In the genomic region with DNA sequence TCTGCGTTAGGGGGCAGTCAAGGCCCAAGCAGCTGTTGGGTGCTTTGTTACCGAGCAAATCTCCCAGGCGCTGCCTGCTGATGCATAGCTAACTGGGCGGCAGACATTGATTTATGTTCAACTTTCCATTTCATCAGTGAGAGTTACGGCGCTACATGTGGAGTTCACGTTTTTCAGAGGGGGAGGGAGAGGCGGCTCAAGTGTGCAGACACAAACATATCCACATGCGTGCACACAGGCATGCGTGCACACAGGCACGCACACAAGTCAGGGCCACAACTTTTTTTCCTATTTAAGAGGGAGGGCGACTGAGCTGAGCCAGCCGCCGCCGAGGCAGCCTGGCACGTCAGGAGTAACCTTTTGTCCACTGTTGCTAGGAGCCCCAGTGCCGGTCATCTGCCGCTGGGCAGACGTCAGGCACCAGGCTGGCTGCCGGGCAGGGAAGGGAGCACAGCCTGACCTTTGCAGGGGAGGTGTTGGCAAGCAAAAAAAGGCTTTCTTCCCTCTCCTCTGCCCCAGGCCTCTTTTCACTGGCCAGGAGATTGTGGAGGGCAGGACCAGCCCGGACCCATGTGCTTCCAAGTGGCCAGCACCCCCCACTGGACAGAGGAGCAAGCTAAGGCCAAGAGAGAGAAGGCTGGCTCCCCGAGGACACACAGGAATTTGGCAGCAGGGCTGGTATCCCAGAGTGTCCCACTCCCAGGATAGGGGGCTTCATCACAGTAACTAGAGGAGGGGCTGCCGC, we compare ENCODE assay signal across 1 cellular context.
TF ChIP-seq lines count a peak whose summit lies in the region.

No MANE protein-coding gene starts in this region.

TF ChIP-seq in GM12878, 131 proteins besides CTCF, POLR2A, EP300 and RAD21 (continued from another document and continues in another):
- TF ChIP-seq MTA3 (IDR thresholded peaks at IDR 0.05; ENCODE audit: borderline replicate concordance, low read length) = no peak
- TF ChIP-seq CBFB (IDR thresholded peaks at IDR 0.05; ENCODE audit: low read depth) = no peak
- TF ChIP-seq CHD2 (IDR thresholded peaks at IDR 0.05; ENCODE audit: borderline replicate concordance, low read depth, low read length) = no peak
- TF ChIP-seq STAT3 (IDR thresholded peaks at IDR 0.05; ENCODE audit: low read depth, low read length) = no peak
- no peak for TF ChIP-seq GABPA (IDR thresholded peaks at IDR 0.05; ENCODE audit: low read depth)
- TF ChIP-seq, protein P1, sequence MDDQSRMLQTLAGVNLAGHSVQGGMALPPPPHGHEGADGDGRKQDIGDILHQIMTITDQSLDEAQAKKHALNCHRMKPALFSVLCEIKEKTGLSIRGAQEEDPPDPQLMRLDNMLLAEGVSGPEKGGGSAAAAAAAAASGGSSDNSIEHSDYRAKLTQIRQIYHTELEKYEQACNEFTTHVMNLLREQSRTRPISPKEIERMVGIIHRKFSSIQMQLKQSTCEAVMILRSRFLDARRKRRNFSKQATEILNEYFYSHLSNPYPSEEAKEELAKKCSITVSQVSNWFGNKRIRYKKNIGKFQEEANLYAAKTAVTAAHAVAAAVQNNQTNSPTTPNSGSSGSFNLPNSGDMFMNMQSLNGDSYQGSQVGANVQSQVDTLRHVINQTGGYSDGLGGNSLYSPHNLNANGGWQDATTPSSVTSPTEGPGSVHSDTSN (IDR thresholded peaks at IDR 0.05; ENCODE audit: insufficient replicate concordance, low read depth, low read length) = peak; percentile 89
- TF ChIP-seq, protein P2, sequence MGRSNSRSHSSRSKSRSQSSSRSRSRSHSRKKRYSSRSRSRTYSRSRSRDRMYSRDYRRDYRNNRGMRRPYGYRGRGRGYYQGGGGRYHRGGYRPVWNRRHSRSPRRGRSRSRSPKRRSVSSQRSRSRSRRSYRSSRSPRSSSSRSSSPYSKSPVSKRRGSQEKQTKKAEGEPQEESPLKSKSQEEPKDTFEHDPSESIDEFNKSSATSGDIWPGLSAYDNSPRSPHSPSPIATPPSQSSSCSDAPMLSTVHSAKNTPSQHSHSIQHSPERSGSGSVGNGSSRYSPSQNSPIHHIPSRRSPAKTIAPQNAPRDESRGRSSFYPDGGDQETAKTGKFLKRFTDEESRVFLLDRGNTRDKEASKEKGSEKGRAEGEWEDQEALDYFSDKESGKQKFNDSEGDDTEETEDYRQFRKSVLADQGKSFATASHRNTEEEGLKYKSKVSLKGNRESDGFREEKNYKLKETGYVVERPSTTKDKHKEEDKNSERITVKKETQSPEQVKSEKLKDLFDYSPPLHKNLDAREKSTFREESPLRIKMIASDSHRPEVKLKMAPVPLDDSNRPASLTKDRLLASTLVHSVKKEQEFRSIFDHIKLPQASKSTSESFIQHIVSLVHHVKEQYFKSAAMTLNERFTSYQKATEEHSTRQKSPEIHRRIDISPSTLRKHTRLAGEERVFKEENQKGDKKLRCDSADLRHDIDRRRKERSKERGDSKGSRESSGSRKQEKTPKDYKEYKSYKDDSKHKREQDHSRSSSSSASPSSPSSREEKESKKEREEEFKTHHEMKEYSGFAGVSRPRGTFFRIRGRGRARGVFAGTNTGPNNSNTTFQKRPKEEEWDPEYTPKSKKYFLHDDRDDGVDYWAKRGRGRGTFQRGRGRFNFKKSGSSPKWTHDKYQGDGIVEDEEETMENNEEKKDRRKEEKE (IDR thresholded peaks at IDR 0.05) = no peak
- TF ChIP-seq BRCA1 (IDR thresholded peaks at IDR 0.05; ENCODE audit: low read depth, low read length) = no peak
- no peak for TF ChIP-seq GATAD2B (conservative IDR thresholded peaks at IDR 0.05; ENCODE audit: low read depth)
- no peak for TF ChIP-seq KDM1A (IDR thresholded peaks at IDR 0.05; ENCODE audit: borderline replicate concordance)
- no peak for TF ChIP-seq SPI1 (IDR thresholded peaks at IDR 0.05; ENCODE audit: borderline replicate concordance, insufficient read depth, low read depth, low read length)
- TF ChIP-seq CREB1 (IDR thresholded peaks at IDR 0.05; ENCODE audit: low read depth) = no peak
- TF ChIP-seq, protein P3, sequence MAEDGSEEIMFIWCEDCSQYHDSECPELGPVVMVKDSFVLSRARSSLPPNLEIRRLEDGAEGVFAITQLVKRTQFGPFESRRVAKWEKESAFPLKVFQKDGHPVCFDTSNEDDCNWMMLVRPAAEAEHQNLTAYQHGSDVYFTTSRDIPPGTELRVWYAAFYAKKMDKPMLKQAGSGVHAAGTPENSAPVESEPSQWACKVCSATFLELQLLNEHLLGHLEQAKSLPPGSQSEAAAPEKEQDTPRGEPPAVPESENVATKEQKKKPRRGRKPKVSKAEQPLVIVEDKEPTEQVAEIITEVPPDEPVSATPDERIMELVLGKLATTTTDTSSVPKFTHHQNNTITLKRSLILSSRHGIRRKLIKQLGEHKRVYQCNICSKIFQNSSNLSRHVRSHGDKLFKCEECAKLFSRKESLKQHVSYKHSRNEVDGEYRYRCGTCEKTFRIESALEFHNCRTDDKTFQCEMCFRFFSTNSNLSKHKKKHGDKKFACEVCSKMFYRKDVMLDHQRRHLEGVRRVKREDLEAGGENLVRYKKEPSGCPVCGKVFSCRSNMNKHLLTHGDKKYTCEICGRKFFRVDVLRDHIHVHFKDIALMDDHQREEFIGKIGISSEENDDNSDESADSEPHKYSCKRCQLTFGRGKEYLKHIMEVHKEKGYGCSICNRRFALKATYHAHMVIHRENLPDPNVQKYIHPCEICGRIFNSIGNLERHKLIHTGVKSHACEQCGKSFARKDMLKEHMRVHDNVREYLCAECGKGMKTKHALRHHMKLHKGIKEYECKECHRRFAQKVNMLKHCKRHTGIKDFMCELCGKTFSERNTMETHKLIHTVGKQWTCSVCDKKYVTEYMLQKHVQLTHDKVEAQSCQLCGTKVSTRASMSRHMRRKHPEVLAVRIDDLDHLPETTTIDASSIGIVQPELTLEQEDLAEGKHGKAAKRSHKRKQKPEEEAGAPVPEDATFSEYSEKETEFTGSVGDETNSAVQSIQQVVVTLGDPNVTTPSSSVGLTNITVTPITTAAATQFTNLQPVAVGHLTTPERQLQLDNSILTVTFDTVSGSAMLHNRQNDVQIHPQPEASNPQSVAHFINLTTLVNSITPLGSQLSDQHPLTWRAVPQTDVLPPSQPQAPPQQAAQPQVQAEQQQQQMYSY (CRISPR knock-in tag; IDR thresholded peaks at IDR 0.05) = no peak
- no peak for TF ChIP-seq MEF2B (IDR thresholded peaks at IDR 0.05; ENCODE audit: partially characterized antibody, poor library complexity, severe bottlenecking)
- no peak for TF ChIP-seq SREBF1 (IDR thresholded peaks at IDR 0.05; ENCODE audit: low read length)
- no peak for TF ChIP-seq SRF (IDR thresholded peaks at IDR 0.05; ENCODE audit: low read depth in 2 of 2, low read length in 2 of 2)
- peak; percentile 45; the same call in 1 of the 2 replicates for TF ChIP-seq SMC3 (IDR thresholded peaks at IDR 0.05; ENCODE audit: borderline replicate concordance, low read length)
- TF ChIP-seq, protein P4, sequence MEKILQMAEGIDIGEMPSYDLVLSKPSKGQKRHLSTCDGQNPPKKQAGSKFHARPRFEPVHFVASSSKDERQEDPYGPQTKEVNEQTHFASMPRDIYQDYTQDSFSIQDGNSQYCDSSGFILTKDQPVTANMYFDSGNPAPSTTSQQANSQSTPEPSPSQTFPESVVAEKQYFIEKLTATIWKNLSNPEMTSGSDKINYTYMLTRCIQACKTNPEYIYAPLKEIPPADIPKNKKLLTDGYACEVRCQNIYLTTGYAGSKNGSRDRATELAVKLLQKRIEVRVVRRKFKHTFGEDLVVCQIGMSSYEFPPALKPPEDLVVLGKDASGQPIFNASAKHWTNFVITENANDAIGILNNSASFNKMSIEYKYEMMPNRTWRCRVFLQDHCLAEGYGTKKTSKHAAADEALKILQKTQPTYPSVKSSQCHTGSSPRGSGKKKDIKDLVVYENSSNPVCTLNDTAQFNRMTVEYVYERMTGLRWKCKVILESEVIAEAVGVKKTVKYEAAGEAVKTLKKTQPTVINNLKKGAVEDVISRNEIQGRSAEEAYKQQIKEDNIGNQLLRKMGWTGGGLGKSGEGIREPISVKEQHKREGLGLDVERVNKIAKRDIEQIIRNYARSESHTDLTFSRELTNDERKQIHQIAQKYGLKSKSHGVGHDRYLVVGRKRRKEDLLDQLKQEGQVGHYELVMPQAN (conservative IDR thresholded peaks at IDR 0.05) = no peak
- TF ChIP-seq WRNIP1 (IDR thresholded peaks at IDR 0.05; ENCODE audit: borderline replicate concordance, low read depth, low read length) = no peak
- no peak for TF ChIP-seq YY1 (IDR thresholded peaks at IDR 0.05; ENCODE audit: low read depth, low read length)
- no peak for TF ChIP-seq ZSCAN29 (IDR thresholded peaks at IDR 0.05)
- TF ChIP-seq, protein P5, sequence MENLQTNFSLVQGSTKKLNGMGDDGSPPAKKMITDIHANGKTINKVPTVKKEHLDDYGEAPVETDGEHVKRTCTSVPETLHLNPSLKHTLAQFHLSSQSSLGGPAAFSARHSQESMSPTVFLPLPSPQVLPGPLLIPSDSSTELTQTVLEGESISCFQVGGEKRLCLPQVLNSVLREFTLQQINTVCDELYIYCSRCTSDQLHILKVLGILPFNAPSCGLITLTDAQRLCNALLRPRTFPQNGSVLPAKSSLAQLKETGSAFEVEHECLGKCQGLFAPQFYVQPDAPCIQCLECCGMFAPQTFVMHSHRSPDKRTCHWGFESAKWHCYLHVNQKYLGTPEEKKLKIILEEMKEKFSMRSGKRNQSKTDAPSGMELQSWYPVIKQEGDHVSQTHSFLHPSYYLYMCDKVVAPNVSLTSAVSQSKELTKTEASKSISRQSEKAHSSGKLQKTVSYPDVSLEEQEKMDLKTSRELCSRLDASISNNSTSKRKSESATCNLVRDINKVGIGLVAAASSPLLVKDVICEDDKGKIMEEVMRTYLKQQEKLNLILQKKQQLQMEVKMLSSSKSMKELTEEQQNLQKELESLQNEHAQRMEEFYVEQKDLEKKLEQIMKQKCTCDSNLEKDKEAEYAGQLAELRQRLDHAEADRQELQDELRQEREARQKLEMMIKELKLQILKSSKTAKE (IDR thresholded peaks at IDR 0.05; ENCODE audit: low read depth, poor library complexity, severe bottlenecking) = no peak
- no peak for TF ChIP-seq POLR2AphosphoS2 (IDR thresholded peaks at IDR 0.05; ENCODE audit: low read depth, low read length)
- TF ChIP-seq FOS (IDR thresholded peaks at IDR 0.05; ENCODE audit: borderline replicate concordance, extremely low read depth, insufficient read length) = no peak
- TF ChIP-seq ZNF24 (IDR thresholded peaks at IDR 0.05) = no peak
- no peak for TF ChIP-seq BMI1 (IDR thresholded peaks at IDR 0.05; ENCODE audit: borderline replicate concordance)
- 0 out of 2 replicates have a peak, but pooled peaks have one; percentile 59 for TF ChIP-seq DPF2 (IDR thresholded peaks at IDR 0.05)
- TF ChIP-seq MXI1 (IDR thresholded peaks at IDR 0.05; ENCODE audit: low read depth, low read length) = peak; percentile 55
- TF ChIP-seq, protein P6, sequence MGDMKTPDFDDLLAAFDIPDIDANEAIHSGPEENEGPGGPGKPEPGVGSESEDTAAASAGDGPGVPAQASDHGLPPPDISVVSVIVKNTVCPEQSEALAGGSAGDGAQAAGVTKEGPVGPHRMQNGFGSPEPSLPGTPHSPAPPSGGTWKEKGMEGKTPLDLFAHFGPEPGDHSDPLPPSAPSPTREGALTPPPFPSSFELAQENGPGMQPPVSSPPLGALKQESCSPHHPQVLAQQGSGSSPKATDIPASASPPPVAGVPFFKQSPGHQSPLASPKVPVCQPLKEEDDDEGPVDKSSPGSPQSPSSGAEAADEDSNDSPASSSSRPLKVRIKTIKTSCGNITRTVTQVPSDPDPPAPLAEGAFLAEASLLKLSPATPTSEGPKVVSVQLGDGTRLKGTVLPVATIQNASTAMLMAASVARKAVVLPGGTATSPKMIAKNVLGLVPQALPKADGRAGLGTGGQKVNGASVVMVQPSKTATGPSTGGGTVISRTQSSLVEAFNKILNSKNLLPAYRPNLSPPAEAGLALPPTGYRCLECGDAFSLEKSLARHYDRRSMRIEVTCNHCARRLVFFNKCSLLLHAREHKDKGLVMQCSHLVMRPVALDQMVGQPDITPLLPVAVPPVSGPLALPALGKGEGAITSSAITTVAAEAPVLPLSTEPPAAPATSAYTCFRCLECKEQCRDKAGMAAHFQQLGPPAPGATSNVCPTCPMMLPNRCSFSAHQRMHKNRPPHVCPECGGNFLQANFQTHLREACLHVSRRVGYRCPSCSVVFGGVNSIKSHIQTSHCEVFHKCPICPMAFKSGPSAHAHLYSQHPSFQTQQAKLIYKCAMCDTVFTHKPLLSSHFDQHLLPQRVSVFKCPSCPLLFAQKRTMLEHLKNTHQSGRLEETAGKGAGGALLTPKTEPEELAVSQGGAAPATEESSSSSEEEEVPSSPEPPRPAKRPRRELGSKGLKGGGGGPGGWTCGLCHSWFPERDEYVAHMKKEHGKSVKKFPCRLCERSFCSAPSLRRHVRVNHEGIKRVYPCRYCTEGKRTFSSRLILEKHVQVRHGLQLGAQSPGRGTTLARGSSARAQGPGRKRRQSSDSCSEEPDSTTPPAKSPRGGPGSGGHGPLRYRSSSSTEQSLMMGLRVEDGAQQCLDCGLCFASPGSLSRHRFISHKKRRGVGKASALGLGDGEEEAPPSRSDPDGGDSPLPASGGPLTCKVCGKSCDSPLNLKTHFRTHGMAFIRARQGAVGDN (IDR thresholded peaks at IDR 0.05) = no peak
- no peak for TF ChIP-seq EZH2 (IDR thresholded peaks at IDR 0.05; ENCODE audit: borderline replicate concordance, control insufficient read depth, low read depth, low read length)
- TF ChIP-seq, protein P7, sequence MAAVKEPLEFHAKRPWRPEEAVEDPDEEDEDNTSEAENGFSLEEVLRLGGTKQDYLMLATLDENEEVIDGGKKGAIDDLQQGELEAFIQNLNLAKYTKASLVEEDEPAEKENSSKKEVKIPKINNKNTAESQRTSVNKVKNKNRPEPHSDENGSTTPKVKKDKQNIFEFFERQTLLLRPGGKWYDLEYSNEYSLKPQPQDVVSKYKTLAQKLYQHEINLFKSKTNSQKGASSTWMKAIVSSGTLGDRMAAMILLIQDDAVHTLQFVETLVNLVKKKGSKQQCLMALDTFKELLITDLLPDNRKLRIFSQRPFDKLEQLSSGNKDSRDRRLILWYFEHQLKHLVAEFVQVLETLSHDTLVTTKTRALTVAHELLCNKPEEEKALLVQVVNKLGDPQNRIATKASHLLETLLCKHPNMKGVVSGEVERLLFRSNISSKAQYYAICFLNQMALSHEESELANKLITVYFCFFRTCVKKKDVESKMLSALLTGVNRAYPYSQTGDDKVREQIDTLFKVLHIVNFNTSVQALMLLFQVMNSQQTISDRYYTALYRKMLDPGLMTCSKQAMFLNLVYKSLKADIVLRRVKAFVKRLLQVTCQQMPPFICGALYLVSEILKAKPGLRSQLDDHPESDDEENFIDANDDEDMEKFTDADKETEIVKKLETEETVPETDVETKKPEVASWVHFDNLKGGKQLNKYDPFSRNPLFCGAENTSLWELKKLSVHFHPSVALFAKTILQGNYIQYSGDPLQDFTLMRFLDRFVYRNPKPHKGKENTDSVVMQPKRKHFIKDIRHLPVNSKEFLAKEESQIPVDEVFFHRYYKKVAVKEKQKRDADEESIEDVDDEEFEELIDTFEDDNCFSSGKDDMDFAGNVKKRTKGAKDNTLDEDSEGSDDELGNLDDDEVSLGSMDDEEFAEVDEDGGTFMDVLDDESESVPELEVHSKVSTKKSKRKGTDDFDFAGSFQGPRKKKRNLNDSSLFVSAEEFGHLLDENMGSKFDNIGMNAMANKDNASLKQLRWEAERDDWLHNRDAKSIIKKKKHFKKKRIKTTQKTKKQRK (IDR thresholded peaks at IDR 0.05; ENCODE audit: low read depth, low read length) = no peak
- TF ChIP-seq ZNF622 (IDR thresholded peaks at IDR 0.05) = no peak
- TF ChIP-seq JUND (IDR thresholded peaks at IDR 0.05; ENCODE audit: low read depth, low read length) = no peak
- TF ChIP-seq SIX5 (IDR thresholded peaks at IDR 0.05; ENCODE audit: low read depth, low read length, severe bottlenecking) = no peak
- no peak for TF ChIP-seq FOXK2 (IDR thresholded peaks at IDR 0.05)
